ENCODE assay signal across 8 cellular contexts in the genomic region with DNA sequence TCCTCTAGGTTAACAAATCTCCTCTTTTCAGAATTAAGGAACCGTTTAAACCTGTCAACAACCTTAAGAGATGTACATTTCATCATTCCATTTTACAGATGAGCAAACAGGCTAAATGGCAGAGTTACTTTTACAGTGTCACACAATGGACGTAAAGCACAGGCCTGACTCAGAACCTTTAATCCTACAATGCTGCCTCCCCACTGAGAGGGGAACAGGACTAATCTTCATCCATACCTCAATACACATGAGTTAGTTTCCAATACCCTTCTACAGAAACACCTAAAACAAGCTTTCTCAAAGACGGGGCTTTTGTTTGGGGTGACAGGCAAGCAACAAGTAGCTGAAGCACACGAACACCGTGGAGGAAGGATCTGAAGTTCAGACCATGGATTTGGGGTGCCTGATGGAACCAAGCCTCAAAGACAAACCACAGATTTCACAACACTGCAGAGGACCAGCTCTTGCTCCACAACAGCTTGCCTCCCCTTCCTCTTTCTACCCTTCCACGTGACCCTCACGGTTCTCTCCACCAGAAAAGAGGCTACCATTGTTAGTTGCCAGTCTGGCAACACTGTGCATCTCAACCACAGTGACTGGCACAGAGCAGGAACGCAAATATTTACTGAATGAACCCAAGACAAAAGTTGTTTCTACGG. TPM values are rescaled to one million over a fixed set of nuclear protein-coding genes. Genes with fewer than 3 reads are reported as not detected.
DNase-seq lines count a peak whose midpoint lies in the region; ATAC-seq and TF ChIP-seq lines count a peak whose summit lies in the region.

No MANE protein-coding gene starts in this region.

- H3K27ac Mint-ChIP-seq in Caco-2 (ENCODE audit: unreplicated experiment), result no peak overlapping the region

- H3K27ac ChIP-seq in dorsolateral prefrontal cortex, result peak overlapping the region; percentile 84 to 99 (median 98)
- peak overlapping the region; percentile 74 for H3K27ac ChIP-seq in muscle layer of duodenum (ENCODE audit: low read length)

- POLR2A ChIA-PET in Caco-2 (lab: Charles Lee), result no interaction called here

- H3K9me3 Mint-ChIP-seq in Caco-2 (ENCODE audit: unreplicated experiment), result no peaks in the 10 kb centered on the region

- no peak for ATAC-seq in HG03039 (IDR thresholded peaks at IDR 0.05; ENCODE audit: unreplicated experiment)

- H3K4me1 ChIP-seq in Caco-2 (peaks cover 12% of the 10 kb centered on the region; the same call in 1 of the 2 replicates), muscle layer of duodenum (ENCODE audit: control insufficient read depth in 1 of 2, insufficient read depth in 2 of 2, low read length in 2 of 2) (peaks cover 6 to 26% of the 10 kb centered on the region in 2 donors)

- H3K27me3 ChIP-seq in Caco-2 (replicated peaks; ENCODE audit: control insufficient read depth, insufficient read depth, low read length), result no peaks in the 10 kb centered on the region; the same call in 1 of the 2 replicates
- no peaks in the 10 kb centered on the region for H3K27me3 ChIP-seq in dorsolateral prefrontal cortex
- no peaks in the 10 kb centered on the region for H3K27me3 ChIP-seq in muscle layer of duodenum (ENCODE audit: low read depth, low read length)

- H3K9me3 ChIP-seq in Caco-2 (peaks cover 5% of the 10 kb centered on the region; the same call in 1 of the 2 replicates), muscle layer of duodenum (ENCODE audit: control insufficient read depth in 1 of 2, low read length in 2 of 2) (no peaks in the 10 kb centered on the region)

- in situ Hi-C loops in GM13976 (cut with MboI; ENCODE audit: low sequenced_read_pairs, unreplicated experiment), result no loop called here

- peak overlapping the region; percentile 90 for H3K4me3 Mint-ChIP-seq in Caco-2 (ENCODE audit: unreplicated experiment)

- DNase-seq in Caco-2 (no peak), NOMO-1 (lab: John Stamatoyannopoulos, UW; ENCODE audit: unreplicated experiment in 2 of 2) (peak; percentile 88 to 98), dorsolateral prefrontal cortex (peak in 9 of 10 donors; percentile 32 to 84 (median 69)), AG08395 (ENCODE audit: low spot score) (no peak), GM13976 (ENCODE audit: low spot score) (no peak)
- DNase-seq in stimulated activated naive CD4-positive, alpha-beta T cell treated with Interleukin-2 at 50 U/mL for 16 hours (lab: John Stamatoyannopoulos, UW), result no peak

- no peak for TF ChIP-seq CTCF in Caco-2 (IDR thresholded peaks at IDR 0.05; ENCODE audit: insufficient read depth in 1 of 2, low read depth in 1 of 2, low read length in 1 of 2, severe bottlenecking in 1 of 2, unreplicated experiment in 1 of 2)
- TF ChIP-seq CTCF in dorsolateral prefrontal cortex (IDR thresholded peaks at IDR 0.05 in 54 of 56, conservative IDR thresholded peaks at IDR 0.05 in 2 of 56; ENCODE audit: low read depth in 1 of 56, partially characterized antibody in 56 of 56), result peak in 7 of 56 donors; percentile 6 to 20 (median 15)
- TF ChIP-seq CTCF in GM13976 (IDR thresholded peaks at IDR 0.05; ENCODE audit: borderline replicate concordance, control extremely low read depth, extremely low read depth, insufficient read depth, missing control alignments), result no peak

- H3K4me3 ChIP-seq in Caco-2 (ENCODE audit: low read depth, low read length) (peak overlapping the region; percentile 95), dorsolateral prefrontal cortex (peak overlapping the region; percentile 50 to 99 (median 94)), muscle layer of duodenum (ENCODE audit: low read depth in 1 of 2, low read length in 2 of 2) (peak overlapping the region; percentile 82 to 83)

- CTCF ChIA-PET in Caco-2 (lab: Charles Lee), result no interaction called here

- peaks cover 6% of the 10 kb centered on the region for H3K4me1 Mint-ChIP-seq in Caco-2 (ENCODE audit: low read depth, unreplicated experiment)

- BruUV-seq in Caco-2 (replicated peaks; lab: Mats Ljungman, UMichigan), result no TSS peak

- intact Hi-C loops in Caco-2 (cut with micrococcal nuclease; ENCODE audit: unreplicated experiment), result no loop called here
- intact Hi-C loops in dorsolateral prefrontal cortex (cut with DNase I), result loop anchor here (5.0 kb wide), 6 partner anchors 42 to 247 kb away; partner anchors contain the start of genes TBC1D9B (in 2 of the 2) and SQSTM1 (in 1 of the 2)

- H3K36me3 Mint-ChIP-seq in Caco-2 (ENCODE audit: insufficient read depth, unreplicated experiment), result peaks cover 15% of the 10 kb centered on the region

- H3K27me3 Mint-ChIP-seq in Caco-2 (ENCODE audit: insufficient read depth, unreplicated experiment), result peaks cover 7% of the 10 kb centered on the region

- H3K36me3 ChIP-seq in Caco-2 (ENCODE audit: control insufficient read depth, insufficient read depth, low read length) (no peaks in the 10 kb centered on the region), muscle layer of duodenum (ENCODE audit: control insufficient read depth in 1 of 2, insufficient read depth in 2 of 2, low read length in 2 of 2) (no peaks in the 10 kb centered on the region)

RNA-seq across cellular contexts. Expression of gene RNF130, which starts 1.8 kb away (rescaled TPM):
- total RNA-seq in Caco-2 (2022) (30.2 and 34.5 TPM in 2 replicates), dorsolateral prefrontal cortex (100 to 1,000 TPM in 119 of 120 experiments, 10 to 100 TPM in 1; 95.0 to 273 (median 136) TPM)

Comparison
In these comparisons a context has a peak if more than half of its experiments do, and no peak if none do; other contexts are left out.
1. DNase-seq: peak in NOMO-1 (2 of 2) and dorsolateral prefrontal cortex (9 of 10); none in Caco-2 (0 of 2), stimulated activated naive CD4-positive, alpha-beta T cell treated with Interleukin-2 at 50 U/mL for 16 hours (single experiment), AG08395 (single experiment) and GM13976 (single experiment).
2. Peak in every context shown above with its lines, with median percentiles within 50 percentile points of each other: H3K4me3 ChIP-seq.